Comparison of ENCODE assay signal across 8 cellular contexts in genomic region chr1:206117151-206117948, GRCh38. TPM values are rescaled to one million over a fixed set of nuclear protein-coding genes. Genes with fewer than 3 reads are reported as not detected.
DNase-seq lines count a peak whose midpoint lies in the region; ATAC-seq and TF ChIP-seq lines count a peak whose summit lies in the region.

Gene AVPR1B, minus strand, starts transcription at chr1:206117388. Its CDS starts 498 bp downstream, at chr1:206116890.

- in situ Hi-C loops in GM13977 (cut with MboI; ENCODE audit: low pct_unique_long_range_greater_than_20kb, low sequenced_read_pairs, unreplicated experiment) = loop anchor here (25.0 kb wide), 1 partner anchor 330 kb away; the partner anchor contains the start of gene RAB29

- intact Hi-C loops in Calu3 (cut with micrococcal nuclease; ENCODE audit: unreplicated experiment) = no loop called here
- intact Hi-C loops in activated CD4-positive, alpha-beta T cell treated with anti-CD3 and anti-CD28 coated beads, Interleukin-2, amount 10 ng/mL, durations not matched to agents 24 days and 14 days (cut with micrococcal nuclease) = no loop called here

- CTCF ChIA-PET in Calu3 (lab: Charles Lee) = interaction anchor here (1.0 to 1.3 kb wide), 2 partner anchors 11 kb away, joined by 3 to 4 read pairs; no protein-coding TSS in a partner anchor

- H3K27me3 ChIP-seq in MG63 = peaks cover 5% of the 10 kb centered on the region; the same call in 1 of the 2 replicates

- H3K4me3 ChIP-seq in MG63 (peak within 1 kb of the TSS; percentile 39), fibroblast of villous mesenchyme (ENCODE audit: low read depth, low read length) (peak within 1 kb of the TSS; percentile 9)

- H3K36me3 ChIP-seq in MG63 = no peaks in the 10 kb centered on the region

- peaks cover 7% of the 10 kb centered on the region for H3K9me3 ChIP-seq in MG63

- TF ChIP-seq CTCF in Calu3 (IDR thresholded peaks at IDR 0.05; ENCODE audit: unreplicated experiment) = peak; percentile 18
- TF ChIP-seq CTCF in fibroblast of villous mesenchyme (IDR thresholded peaks at IDR 0.05; ENCODE audit: insufficient read depth, low read depth, low read length) = no peak
- no peak for TF ChIP-seq CTCF in osteocyte (IDR thresholded peaks at IDR 0.05)
- no peak for TF ChIP-seq CTCF in GM13977 (IDR thresholded peaks at IDR 0.05; ENCODE audit: extremely low read depth, insufficient read depth, missing control alignments)

- peak; percentile 64 for DNase-seq in Calu3
- DNase-seq in MG63 = peak; percentile 62
- DNase-seq in activated CD4-positive, alpha-beta T cell treated with anti-CD3 and anti-CD28 coated beads, Interleukin-2, amount 10 ng/mL, durations not matched to agents 24 days and 14 days = peak; percentile 65
- peak; percentile 18 for DNase-seq in fibroblast of villous mesenchyme (ENCODE audit: low read depth)
- peak; percentile 84 for DNase-seq in osteocyte (ENCODE audit: extremely low spot score, unreplicated experiment)
- no peak for DNase-seq in GM13977 (ENCODE audit: low spot score)
- no peak for DNase-seq in NCI-H1694 (lab: John Stamatoyannopoulos, UW)

- peak within 1 kb of the TSS; percentile 57 for H3K4me3 Mint-ChIP-seq in Calu3 (ENCODE audit: low read depth, unreplicated experiment)
- peak within 1 kb of the TSS; percentile 49 for H3K4me3 Mint-ChIP-seq in activated CD4-positive, alpha-beta T cell treated with anti-CD3 and anti-CD28 coated beads, Interleukin-2, amount 10 ng/mL, durations not matched to agents 24 days and 14 days
- peak within 1 kb of the TSS; percentile 67 for H3K4me3 Mint-ChIP-seq in osteocyte (ENCODE audit: unreplicated experiment)

- peaks cover 42% of the 10 kb centered on the region for H3K4me1 Mint-ChIP-seq in Calu3 (ENCODE audit: low read depth, unreplicated experiment)
- peaks cover 2% of the 10 kb centered on the region for H3K4me1 Mint-ChIP-seq in activated CD4-positive, alpha-beta T cell treated with anti-CD3 and anti-CD28 coated beads, Interleukin-2, amount 10 ng/mL, durations not matched to agents 24 days and 14 days
- peaks cover 9% of the 10 kb centered on the region for H3K4me1 Mint-ChIP-seq in osteocyte (ENCODE audit: unreplicated experiment)

- no peak for ATAC-seq in GM19455 (IDR thresholded peaks at IDR 0.05; ENCODE audit: unreplicated experiment)

- H3K9me3 Mint-ChIP-seq in Calu3 (ENCODE audit: low read depth, unreplicated experiment) = peaks cover 8% of the 10 kb centered on the region
- H3K9me3 Mint-ChIP-seq in activated CD4-positive, alpha-beta T cell treated with anti-CD3 and anti-CD28 coated beads, Interleukin-2, amount 10 ng/mL, durations not matched to agents 24 days and 14 days = no peaks in the 10 kb centered on the region
- peaks cover 21% of the 10 kb centered on the region for H3K9me3 Mint-ChIP-seq in osteocyte (ENCODE audit: unreplicated experiment)

- BruUV-seq in Calu3 (replicated peaks; lab: Mats Ljungman, UMichigan) = no TSS peak

- no peaks in the 10 kb centered on the region for H3K36me3 Mint-ChIP-seq in Calu3 (ENCODE audit: insufficient read depth, unreplicated experiment)
- H3K36me3 Mint-ChIP-seq in activated CD4-positive, alpha-beta T cell treated with anti-CD3 and anti-CD28 coated beads, Interleukin-2, amount 10 ng/mL, durations not matched to agents 24 days and 14 days (ENCODE audit: low read depth) = no peaks in the 10 kb centered on the region
- H3K36me3 Mint-ChIP-seq in osteocyte (ENCODE audit: unreplicated experiment) = no peaks in the 10 kb centered on the region

- H3K27ac Mint-ChIP-seq in Calu3 (ENCODE audit: unreplicated experiment) = peak within 1 kb of the TSS; percentile 11
- no peak within 1 kb of the TSS for H3K27ac Mint-ChIP-seq in activated CD4-positive, alpha-beta T cell treated with anti-CD3 and anti-CD28 coated beads, Interleukin-2, amount 10 ng/mL, durations not matched to agents 24 days and 14 days
- no peak within 1 kb of the TSS for H3K27ac Mint-ChIP-seq in osteocyte (ENCODE audit: unreplicated experiment)

- H3K27me3 Mint-ChIP-seq in Calu3 (ENCODE audit: unreplicated experiment) (peaks cover 37% of the 10 kb centered on the region), osteocyte (ENCODE audit: unreplicated experiment) (peaks cover 57% of the 10 kb centered on the region)
- H3K27me3 Mint-ChIP-seq in activated CD4-positive, alpha-beta T cell treated with anti-CD3 and anti-CD28 coated beads, Interleukin-2, amount 10 ng/mL, durations not matched to agents 24 days and 14 days = peaks cover 72% of the 10 kb centered on the region

RNA-seq across cellular contexts. Expression of gene AVPR1B, which starts in this region (rescaled TPM):
- not detected in 2 replicates for total RNA-seq in Calu3 (2022)
- not detected in 2 replicates for total RNA-seq in MG63 (2014; rRNA removed; shearing (Covaris generic); ENCODE audit: low replicate concordance)
- not detected in 2 replicates for total RNA-seq in activated CD4-positive, alpha-beta T cell treated with anti-CD3 and anti-CD28 coated beads, Interleukin-2, amount 10 ng/mL, durations not matched to agents 24 days and 14 days
- not detected in 2 replicates for total RNA-seq in fibroblast of villous mesenchyme
- total RNA-seq in osteocyte = not detected in 2 replicates

Comparison
In these comparisons a context has a peak if more than half of its experiments do, and no peak if none do; other contexts are left out.
1. Peak in DNase-seq in Calu3; RNA of the gene not detected or under 1 TPM.
2. Peak in DNase-seq and H3K4me3 ChIP-seq in MG63; RNA of the gene not detected or under 1 TPM.
3. Peak in DNase-seq in activated CD4-positive, alpha-beta T cell treated with anti-CD3 and anti-CD28 coated beads, Interleukin-2, amount 10 ng/mL, durations not matched to agents 24 days and 14 days; RNA of the gene not detected or under 1 TPM.
4. Peak in DNase-seq and H3K4me3 ChIP-seq in fibroblast of villous mesenchyme; RNA of the gene not detected or under 1 TPM.
5. Peak in DNase-seq in osteocyte; RNA of the gene not detected or under 1 TPM.